20 cellular contexts compared by ENCODE assay signal in the genomic region with DNA sequence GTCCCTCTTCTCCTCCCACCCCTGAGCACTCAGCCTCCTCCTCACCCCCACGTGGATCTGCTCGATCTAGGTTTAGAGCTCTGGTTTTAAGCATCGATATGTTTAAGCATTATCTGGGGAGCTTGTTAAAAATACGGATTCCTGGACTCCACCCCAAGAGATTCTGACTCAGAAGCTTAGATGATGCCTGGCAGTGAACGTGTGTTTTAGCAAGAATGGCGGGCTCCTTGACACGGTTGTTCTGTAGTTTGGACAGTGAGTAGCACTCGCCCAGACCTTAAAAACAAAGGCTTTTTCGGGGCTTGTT. TPM values are rescaled to one million over a fixed set of nuclear protein-coding genes. Genes with fewer than 3 reads are reported as not detected.
A peak's percentile ranks its signal among the peaks of the same experiment; 100 is the strongest.
DNase-seq lines count a peak whose midpoint lies in the region; ATAC-seq and TF ChIP-seq lines count a peak whose summit lies in the region.
"Had no signal": no experiment of that assay in that cellular context is flagged by ENCODE, and none has a peak within 500 bp of the region (broad histone marks: within the 10 kb centered on the region; RNA-seq: fewer than 3 reads in every experiment).

No MANE protein-coding gene starts in this region.

- peaks cover 0 to 7% of the 10 kb centered on the region in 2 donors for H3K27me3 Mint-ChIP-seq in CD4-positive, alpha-beta memory T cell
- H3K27me3 Mint-ChIP-seq in activated naive CD8-positive, alpha-beta T cell treated with anti-CD3 and anti-CD28 coated beads, Interleukin-2, amount 50 U/mL, for 24 hours = peaks cover 1% of the 10 kb centered on the region
- no peaks in the 10 kb centered on the region for H3K27me3 Mint-ChIP-seq in osteocyte (ENCODE audit: unreplicated experiment)
- H3K27me3 Mint-ChIP-seq: brain had no signal

- no peaks in the 10 kb centered on the region for H3K27me3 ChIP-seq in CD4-positive, alpha-beta memory T cell (ENCODE audit: insufficient read depth, low read length)
- no peaks in the 10 kb centered on the region for H3K27me3 ChIP-seq in spleen (replicated peaks in 1 of 7)
- H3K27me3 ChIP-seq: foreskin keratinocyte, thyroid gland had no signal

- CTCF ChIA-PET in CD4-positive, alpha-beta memory T cell (lab: Charles Lee; ENCODE audit: partially characterized antibody) = interaction anchor here (0.6 to 3.8 kb wide), 2 partner anchors 50 to 460 kb away, joined by 3 to 15 read pairs; no protein-coding TSS in a partner anchor

- intact Hi-C loops in CD4-positive, alpha-beta memory T cell (cut with micrococcal nuclease) = loop anchor here (1.0 kb wide), 1 partner anchor 8 kb away; no protein-coding TSS in a partner anchor
- intact Hi-C loops in spleen (cut with DNase I; ENCODE audit: low total_unique reads) = no loop called here

- 78 to 90% (median 88%) methylated on average over 9 of the region's 9 CpGs for WGBS in spleen, 5 donors

- no peaks in the 10 kb centered on the region for H3K9me3 ChIP-seq in CD4-positive, alpha-beta memory T cell (ENCODE audit: control insufficient read depth in 1 of 2, low read length in 2 of 2)
- H3K9me3 ChIP-seq in spleen = no peaks in the 10 kb centered on the region
- H3K9me3 ChIP-seq: SJSA1, thyroid gland had no signal

- peak overlapping the region; percentile 60 to 85 (median 76) for H3K4me3 Mint-ChIP-seq in CD4-positive, alpha-beta memory T cell
- H3K4me3 Mint-ChIP-seq in activated naive CD8-positive, alpha-beta T cell treated with anti-CD3 and anti-CD28 coated beads, Interleukin-2, amount 50 U/mL, for 24 hours = peak overlapping the region; percentile 52
- H3K4me3 Mint-ChIP-seq in osteocyte (ENCODE audit: unreplicated experiment) = no peak overlapping the region
- H3K4me3 Mint-ChIP-seq: brain, endodermal cell, IgD-negative memory B cell, immature natural killer cell had no signal

- H3K9me3 Mint-ChIP-seq in CD4-positive, alpha-beta memory T cell = peaks cover 0 to 5% (median 2%) of the 10 kb centered on the region in 8 donors
- no peaks in the 10 kb centered on the region for H3K9me3 Mint-ChIP-seq in activated naive CD8-positive, alpha-beta T cell treated with anti-CD3 and anti-CD28 coated beads, Interleukin-2, amount 50 U/mL, for 24 hours
- no peaks in the 10 kb centered on the region for H3K9me3 Mint-ChIP-seq in osteocyte (ENCODE audit: unreplicated experiment)
- H3K9me3 Mint-ChIP-seq: brain, endodermal cell, immature natural killer cell had no signal

- H3K4me3 ChIP-seq in AG10803 (ENCODE audit: low read length) (no peak overlapping the region), spleen (no peak overlapping the region)
- H3K4me3 ChIP-seq in CD4-positive, alpha-beta memory T cell (ENCODE audit: low read length in 2 of 2) = peak overlapping the region; percentile 6 to 57
- H3K4me3 ChIP-seq: SJSA1, thyroid gland had no signal

- H3K36me3 Mint-ChIP-seq in CD4-positive, alpha-beta memory T cell = peaks cover 0 to 7% of the 10 kb centered on the region in 2 donors
- H3K36me3 Mint-ChIP-seq in activated naive CD8-positive, alpha-beta T cell treated with anti-CD3 and anti-CD28 coated beads, Interleukin-2, amount 50 U/mL, for 24 hours (ENCODE audit: low read depth) = no peaks in the 10 kb centered on the region
- no peaks in the 10 kb centered on the region for H3K36me3 Mint-ChIP-seq in osteocyte (ENCODE audit: unreplicated experiment)
- H3K36me3 Mint-ChIP-seq: brain, IgD-negative memory B cell, immature natural killer cell had no signal

- TF ChIP-seq CTCF in AG10803 (conservative IDR thresholded peaks at IDR 0.05; ENCODE audit: low read length) = no peak
- TF ChIP-seq CTCF in osteocyte (IDR thresholded peaks at IDR 0.05) = no peak
- no peak for TF ChIP-seq CTCF in spleen (IDR thresholded peaks at IDR 0.05 in 8 of 11, conservative IDR thresholded peaks at IDR 0.05 in 3 of 11)

- H3K27ac ChIP-seq in CD4-positive, alpha-beta memory T cell (ENCODE audit: low read depth, low read length) = peak overlapping the region; percentile 50
- H3K27ac ChIP-seq in spleen = peak overlapping the region in 1 of 8 donors; percentile 36
- H3K27ac ChIP-seq: C4-2B, foreskin keratinocyte, SJSA1, VCaP had no signal

- peaks cover 37 to 71% (median 56%) of the 10 kb centered on the region in 4 donors for H3K4me1 Mint-ChIP-seq in CD4-positive, alpha-beta memory T cell
- peaks cover 72% of the 10 kb centered on the region for H3K4me1 Mint-ChIP-seq in activated naive CD8-positive, alpha-beta T cell treated with anti-CD3 and anti-CD28 coated beads, Interleukin-2, amount 50 U/mL, for 24 hours
- peaks cover 40% of the 10 kb centered on the region for H3K4me1 Mint-ChIP-seq in osteocyte (ENCODE audit: unreplicated experiment)
- H3K4me1 Mint-ChIP-seq: immature natural killer cell had no signal

- POLR2A ChIA-PET in CD4-positive, alpha-beta memory T cell (lab: Charles Lee; ENCODE audit: partially characterized antibody) = interaction anchor here (0.7 to 3.9 kb wide), 7 partner anchors 11 to 116 kb away, joined by 3 to 23 read pairs (median 3); a partner anchor contains a TSS

- ATAC-seq in activated naive CD8-positive, alpha-beta T cell treated with anti-CD3 and anti-CD28 coated beads, Interleukin-2, amount 50 U/mL, for 24 hours = no peak

- no peak for TF ChIP-seq POLR2A in spleen (IDR thresholded peaks at IDR 0.05)

- H3K4me1 ChIP-seq in CD4-positive, alpha-beta memory T cell (ENCODE audit: insufficient read depth, low read length) = peaks cover 56% of the 10 kb centered on the region
- peaks cover 20 to 55% (median 40%) of the 10 kb centered on the region in 6 donors for H3K4me1 ChIP-seq in spleen
- H3K4me1 ChIP-seq: foreskin keratinocyte had no signal

- peak; percentile 14 for DNase-seq in AG10803 (ENCODE audit: low read depth)
- DNase-seq in CD4-positive, alpha-beta memory T cell = no peak
- no peak for DNase-seq in activated naive CD8-positive, alpha-beta T cell treated with anti-CD3 and anti-CD28 coated beads, Interleukin-2, amount 50 U/mL, for 24 hours
- DNase-seq in osteocyte (ENCODE audit: extremely low spot score, unreplicated experiment) = peak; percentile 19
- no peak for DNase-seq in spleen
- DNase-seq in amniotic stem cell (lab: John Stamatoyannopoulos, UW) = no peak
- no peak for DNase-seq in SIG-M5 treated with dmso at 0.1 percent for 504 hours (lab: John Stamatoyannopoulos, UW; ENCODE audit: unreplicated experiment)
- no peak for DNase-seq in hypothalamus (lab: John Stamatoyannopoulos, UW)
- DNase-seq: DND-41, foreskin keratinocyte, HCEC 1CT, immature natural killer cell, NCI-H226 had no signal

- no peaks in the 10 kb centered on the region for H3K36me3 ChIP-seq in CD4-positive, alpha-beta memory T cell (ENCODE audit: insufficient read depth, low read length)
- no peaks in the 10 kb centered on the region for H3K36me3 ChIP-seq in spleen
- H3K36me3 ChIP-seq: SJSA1, thyroid gland had no signal

- peak overlapping the region; percentile 77 to 96 (median 93) for H3K27ac Mint-ChIP-seq in CD4-positive, alpha-beta memory T cell
- H3K27ac Mint-ChIP-seq in activated naive CD8-positive, alpha-beta T cell treated with anti-CD3 and anti-CD28 coated beads, Interleukin-2, amount 50 U/mL, for 24 hours = peak overlapping the region; percentile 81
- H3K27ac Mint-ChIP-seq in osteocyte (ENCODE audit: unreplicated experiment) = no peak overlapping the region
- H3K27ac Mint-ChIP-seq: endodermal cell, IgD-negative memory B cell, immature natural killer cell had no signal

RNA-seq across cellular contexts. Expression of a gene that starts 47.3 kb away (rescaled TPM):
- 10 to 100 TPM; 51.9 to 63.0 TPM for total RNA-seq in CD4-positive, alpha-beta memory T cell
- polyA plus RNA-seq in CD4-positive, alpha-beta memory T cell = 10 to 100 TPM; 17.4 to 21.2 TPM
- total RNA-seq in osteocyte = 18.7 and 20.4 TPM in 2 replicates
- 10 to 100 TPM; 34.2 to 80.8 (median 57.8) TPM for total RNA-seq in spleen
- polyA plus RNA-seq in spleen = 1 to 10 TPM; 4.5 to 6.2 (median 5.2) TPM
- total RNA-seq: foreskin keratinocyte had no signal
- polyA plus RNA-seq: foreskin keratinocyte had no signal

Comparison
In these comparisons a context has a peak if more than half of its experiments do, and no peak if none do; other contexts are left out.
1. DNase-seq: peak in AG10803 (single experiment) and osteocyte (single experiment); none in CD4-positive, alpha-beta memory T cell (0 of 5), activated naive CD8-positive, alpha-beta T cell treated with anti-CD3 and anti-CD28 coated beads, Interleukin-2, amount 50 U/mL, for 24 hours (single experiment), spleen (single experiment), amniotic stem cell (single experiment), SIG-M5 treated with dmso at 0.1 percent for 504 hours (single experiment) and hypothalamus (0 of 51).
2. H3K4me3 ChIP-seq: peak in CD4-positive, alpha-beta memory T cell (2 of 2); none in AG10803 (single experiment) and spleen (0 of 8).